Comparison of ENCODE assay signal across 8 cellular contexts in the genomic region with DNA sequence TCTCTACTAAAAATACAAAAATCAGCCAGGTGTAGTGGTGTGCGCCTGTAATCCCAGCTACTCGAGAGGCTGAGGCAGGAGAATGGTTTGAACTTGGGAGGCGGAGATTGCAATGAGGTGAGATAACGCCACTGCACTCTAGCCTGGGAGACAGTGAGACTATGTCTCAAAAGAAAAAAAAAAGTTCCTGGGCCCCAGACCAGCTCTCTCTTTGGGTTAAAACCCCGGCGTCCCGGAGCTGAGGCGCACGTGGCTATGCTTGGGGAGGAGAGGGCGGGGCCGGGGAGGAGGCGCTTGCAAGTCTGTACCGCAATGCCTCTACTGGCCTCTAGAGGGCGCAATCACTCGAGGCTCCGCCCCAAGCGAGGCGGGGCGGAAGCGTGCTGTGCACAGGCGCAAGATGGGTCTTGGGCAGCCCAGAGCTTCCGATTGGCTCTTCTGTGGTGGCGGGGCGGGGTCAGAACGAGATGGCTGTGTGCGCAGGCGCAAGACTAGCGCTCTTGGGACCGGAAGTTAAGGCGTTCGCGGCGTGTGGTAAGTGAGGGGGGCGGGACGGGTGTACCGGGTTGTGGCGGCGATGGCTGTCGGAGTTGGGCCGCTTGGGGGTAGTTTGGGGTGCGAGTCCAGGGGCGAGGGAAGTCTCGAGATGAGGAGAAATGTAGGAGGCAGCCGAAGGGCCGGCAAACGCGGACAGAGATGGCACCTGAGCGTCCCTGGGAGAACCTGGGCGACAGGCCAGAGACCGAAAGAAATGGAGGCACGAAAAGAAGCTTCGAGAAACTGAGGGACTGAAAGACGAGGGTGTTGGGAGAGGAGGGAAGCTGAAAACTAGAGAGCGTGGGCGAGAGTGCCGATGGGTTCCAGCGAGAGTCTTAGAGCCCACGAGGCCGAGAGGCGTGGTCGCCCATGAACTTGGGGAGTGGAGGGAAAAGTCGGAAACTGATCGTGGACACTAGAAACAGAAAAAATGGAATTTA. TPM values are rescaled to one million over a fixed set of nuclear protein-coding genes. Genes with fewer than 3 reads are reported as not detected.
DNase-seq lines count a peak whose midpoint lies in the region; ATAC-seq, FAIRE-seq and TF ChIP-seq lines count a peak whose summit lies in the region.

Gene DHX34 (plus strand): TSS at position 497 of the 977 bp plus-strand sequence. CDS start 3,716 bp downstream, outside the sequence.

- 0 out of 2 replicates have a peak within 1 kb of the TSS, but pooled peaks have one; percentile 31 for H3K14ac ChIP-seq in H9 (ENCODE audit: insufficient read depth, low read length)

- H3K56ac ChIP-seq in H9 (ENCODE audit: insufficient read length, low read depth, low read length) = no peak within 1 kb of the TSS

- H3K27me3 ChIP-seq in H9 (ENCODE audit: insufficient read depth, low read length) (no peaks in the 10 kb centered on the region), MG63 (no peaks in the 10 kb centered on the region)

- peak within 1 kb of the TSS; percentile 84 for H3K4me2 ChIP-seq in H9 (ENCODE audit: insufficient read depth, insufficient read length, low read length)

- ATAC-seq in stimulated activated naive CD8-positive, alpha-beta T cell treated with anti-CD3 and anti-CD28 coated beads, Interleukin-15, amount 100 ng/mL, for 72 hours = peak; percentile 99

- peak; percentile 98 for FAIRE-seq in G401.6 (lab: Jason Lieb, UNC)

- H2BK12ac ChIP-seq in H9 (ENCODE audit: insufficient read length, low read depth, low read length) = no peak within 1 kb of the TSS

- H3K4me3 Mint-ChIP-seq in H9 (peak within 1 kb of the TSS; percentile 95 to 97), nephron progenitor cell (peak within 1 kb of the TSS; percentile 96)
- H3K4me3 Mint-ChIP-seq in stimulated activated naive CD8-positive, alpha-beta T cell treated with anti-CD3 and anti-CD28 coated beads, Interleukin-15, amount 100 ng/mL, for 72 hours = peak within 1 kb of the TSS; percentile 90 to 95

- H3K4me1 Mint-ChIP-seq in H9 (peaks cover 26 to 31% of the 10 kb centered on the region in 2 experiments), nephron progenitor cell (peaks cover 30% of the 10 kb centered on the region)
- peaks cover 52% of the 10 kb centered on the region for H3K4me1 Mint-ChIP-seq in stimulated activated naive CD8-positive, alpha-beta T cell treated with anti-CD3 and anti-CD28 coated beads, Interleukin-15, amount 100 ng/mL, for 72 hours

- no CpG with 5 or more reads among the region's 63 CpGs for WGBS in H9 (ENCODE audit: extremely low coverage, insufficient read length, low lambda C conversion rate)

- DNase-seq in H9 = peak; percentile 99
- DNase-seq in MG63 = peak; percentile 97
- DNase-seq in SHP77 treated with DMSO at 0.1 percent for 48 hours (lab: John Stamatoyannopoulos, UW) = peak; percentile 96
- DNase-seq in activated effector memory CD4-positive, alpha-beta T cell treated with anti-CD3 and anti-CD28 coated beads, Interleukin-2, amount 50 U/mL, for 16 hours = peak; percentile 100
- DNase-seq in fibroblast of the aortic adventitia (ENCODE audit: low read depth) = peak; percentile 99
- peak; percentile 98 for DNase-seq in nephron progenitor cell
- DNase-seq in stimulated activated naive CD8-positive, alpha-beta T cell treated with anti-CD3 and anti-CD28 coated beads, Interleukin-15, amount 100 ng/mL, for 72 hours = peak; percentile 99 to 100

- no peak within 1 kb of the TSS for H2BK20ac ChIP-seq in H9 (ENCODE audit: low read depth, low read length, poor library complexity, severe bottlenecking)

- H3K9me3 ChIP-seq in H9 (ENCODE audit: control insufficient read depth, low read depth, low read length) = no peaks in the 10 kb centered on the region
- H3K9me3 ChIP-seq in MG63 = no peaks in the 10 kb centered on the region

- no peak within 1 kb of the TSS for H4K91ac ChIP-seq in H9 (ENCODE audit: insufficient read length, low read depth, low read length)

- H4K5ac ChIP-seq in H9 (ENCODE audit: insufficient read length, low read depth, low read length) = no peak within 1 kb of the TSS

- H3K27me3 Mint-ChIP-seq in H9 (ENCODE audit: low read depth) = peaks cover 13% of the 10 kb centered on the region
- peaks cover 10% of the 10 kb centered on the region for H3K27me3 Mint-ChIP-seq in nephron progenitor cell (ENCODE audit: low read depth, poor library complexity)
- H3K27me3 Mint-ChIP-seq in stimulated activated naive CD8-positive, alpha-beta T cell treated with anti-CD3 and anti-CD28 coated beads, Interleukin-15, amount 100 ng/mL, for 72 hours = no peaks in the 10 kb centered on the region

- peak; percentile 98 for TF ChIP-seq CTCF in H9 (conservative IDR thresholded peaks at IDR 0.05)
- peak; percentile 98 for TF ChIP-seq CTCF in fibroblast of the aortic adventitia (IDR thresholded peaks at IDR 0.05; ENCODE audit: insufficient read depth, low read length)
- peak; percentile 97 for TF ChIP-seq CTCF in nephron progenitor cell (IDR thresholded peaks at IDR 0.05)

- no peak within 1 kb of the TSS for H3K4ac ChIP-seq in H9 (ENCODE audit: low read depth, low read length)

- no peak within 1 kb of the TSS for H3K27ac ChIP-seq in H9 (ENCODE audit: insufficient read length, low read depth, low read length)

- H3K23ac ChIP-seq in H9 (ENCODE audit: insufficient read length, low read depth, low read length) = no peak within 1 kb of the TSS

- no peak within 1 kb of the TSS for H2AK5ac ChIP-seq in H9 (ENCODE audit: insufficient read length, low read length)

- no peak within 1 kb of the TSS for H2BK5ac ChIP-seq in H9 (ENCODE audit: insufficient read length, low read length)

- no peak within 1 kb of the TSS for H2BK120ac ChIP-seq in H9 (ENCODE audit: low read depth, low read length, poor library complexity, severe bottlenecking)

- peaks cover 14% of the 10 kb centered on the region for H3K79me1 ChIP-seq in H9 (ENCODE audit: insufficient read depth, low read depth, low read length, poor library complexity, severe bottlenecking)

- H2AFZ ChIP-seq in H9 (ENCODE audit: low read length) = no peak within 1 kb of the TSS

- peaks cover 3% of the 10 kb centered on the region in 2 experiments; a peak in 3 of 5 replicates for H3K9me3 Mint-ChIP-seq in H9
- H3K9me3 Mint-ChIP-seq in nephron progenitor cell = peaks cover 8% of the 10 kb centered on the region
- no peaks in the 10 kb centered on the region for H3K9me3 Mint-ChIP-seq in stimulated activated naive CD8-positive, alpha-beta T cell treated with anti-CD3 and anti-CD28 coated beads, Interleukin-15, amount 100 ng/mL, for 72 hours

- H3K36me3 Mint-ChIP-seq in H9 (ENCODE audit: insufficient read depth in 1 of 3, low read depth in 3 of 3) = peaks cover 26 to 46% (median 41%) of the 10 kb centered on the region in 3 experiments
- H3K36me3 Mint-ChIP-seq in nephron progenitor cell (ENCODE audit: low read depth) = peaks cover 45% of the 10 kb centered on the region

- H4K20me1 ChIP-seq in H9 (ENCODE audit: control insufficient read depth, insufficient read depth, insufficient read length) = no peaks in the 10 kb centered on the region

- peaks cover 4% of the 10 kb centered on the region; the same call in 1 of the 2 replicates for H3K4me1 ChIP-seq in H9 (ENCODE audit: insufficient read depth, low read length)

- peaks cover 34% of the 10 kb centered on the region for H3K36me3 ChIP-seq in MG63

- H3K79me2 ChIP-seq in H9 (ENCODE audit: insufficient read depth, low read length) = peaks cover 9% of the 10 kb centered on the region; the same call in 1 of the 2 replicates

- H4K8ac ChIP-seq in H9 (replicated peaks; ENCODE audit: insufficient read length, low read depth, low read length) = no peak within 1 kb of the TSS

- H3K4me3 ChIP-seq in MG63 (peak within 1 kb of the TSS; percentile 93), fibroblast of the aortic adventitia (ENCODE audit: low read depth, low read length) (peak within 1 kb of the TSS; percentile 81)

- H3K18ac ChIP-seq in H9 (ENCODE audit: insufficient read length, low read depth, low read length) = no peak within 1 kb of the TSS

- H3K27ac Mint-ChIP-seq in H9 = peak within 1 kb of the TSS; percentile 44 to 97 (median 50)
- H3K27ac Mint-ChIP-seq in nephron progenitor cell = peak within 1 kb of the TSS; percentile 90
- H3K27ac Mint-ChIP-seq in stimulated activated naive CD8-positive, alpha-beta T cell treated with anti-CD3 and anti-CD28 coated beads, Interleukin-15, amount 100 ng/mL, for 72 hours = peak within 1 kb of the TSS; percentile 95 to 97

- H3T11ph ChIP-seq in H9 (ENCODE audit: low read length) = no peak within 1 kb of the TSS

- H2BK15ac ChIP-seq in H9 (ENCODE audit: low read depth, low read length) = no peak within 1 kb of the TSS

- H3K9ac ChIP-seq in H9 (ENCODE audit: extremely low read depth, insufficient read length, low read length) = peak within 1 kb of the TSS; percentile 81

- H3K23me2 ChIP-seq in H9 (ENCODE audit: insufficient read length, low read depth, low read length, poor library complexity, severe bottlenecking) = peaks cover 6% of the 10 kb centered on the region

RNA-seq across cellular contexts. Expression of gene DHX34, which starts in this region (rescaled TPM):
- total RNA-seq in H9 (2021) (38.2 and 38.3 TPM in 2 replicates), fibroblast of the aortic adventitia (ENCODE audit: low replicate concordance) (8.1 and 11.6 TPM in 2 replicates)
- 18.0 and 25.3 TPM in 2 replicates for total RNA-seq in MG63 (2014; rRNA removed; shearing (Covaris generic); ENCODE audit: low replicate concordance)
